24 cellular contexts compared by ENCODE assay signal in genomic region chr5:133480866-133481265, GRCh38.
"Had no signal": no experiment of that assay in that cellular context is flagged by ENCODE, and none has a peak within 500 bp of the region (broad histone marks: within the 10 kb centered on the region; RNA-seq: fewer than 3 reads in every experiment).

No MANE protein-coding gene starts in this region.

- H3K36me3 ChIP-seq: colonic mucosa, esophagus squamous epithelium, right lobe of liver, suprapubic skin, thyroid gland, uterus had no signal

- DNase-seq: colonic mucosa; dermis blood vessel endothelial cell; effector memory CD4-positive, alpha-beta T cell; erythroblast; esophagus squamous epithelium; foreskin melanocyte; hypothalamus; immature natural killer cell; mucosa of descending colon; naive B cell; right lobe of liver; small intestine; stimulated activated CD4-positive, alpha-beta T cell treated with anti-CD3 and anti-CD28 coated beads, Interleukin-15, amount 100 ng/mL, for 24 hours; stimulated activated CD4-positive, alpha-beta T cell treated with anti-CD3 and anti-CD28 coated beads, Interleukin-2, amount 100 ng/mL, for 48 hours; stimulated activated naive B cell treated with anti-CD40 and anti-IgM and Interleukin-4, amounts not matched to agents 10 μg/mL and 1 μg/mL and 100 μg/mL, for 72 hours; thyroid gland; uterus had no signal

- H2AFZ ChIP-seq: parathyroid adenoma had no signal

- H3K79me2 ChIP-seq: parathyroid adenoma had no signal

- FAIRE-seq: endometrium, keratinocyte, small intestine had no signal

- H3K4me1 ChIP-seq: colonic mucosa, parathyroid adenoma, thyroid gland, uterus had no signal

- ATAC-seq: left lobe of liver; mucosa of descending colon; natural killer cell treated with Interleukin-12 subunit alpha and Interleukin-12 subunit beta and Interleukin-15 and Interleukin-18, amount 100 ng/mL, for 72 hours; right lobe of liver; stimulated activated naive B cell treated with anti-CD40 and anti-IgM and Interleukin-4, amounts not matched to agents 10 μg/mL and 1 μg/mL and 100 μg/mL, for 72 hours had no signal

- H3K27me3 ChIP-seq: colonic mucosa, esophagus squamous epithelium, right lobe of liver, suprapubic skin, thyroid gland, uterus had no signal

- H3K4me3 ChIP-seq: colonic mucosa, esophagus squamous epithelium, lung, mucosa of descending colon, right lobe of liver, suprapubic skin, thyroid gland, uterus had no signal

- H3K9me3 ChIP-seq: colonic mucosa, esophagus squamous epithelium, mucosa of descending colon, right lobe of liver, suprapubic skin, thyroid gland, uterus had no signal

- H3K9ac ChIP-seq: parathyroid adenoma had no signal

- H3K27ac ChIP-seq: colonic mucosa, parathyroid adenoma, right lobe of liver, suprapubic skin, thyroid gland, uterus had no signal
